ENCODE assay signal across 16 cellular contexts in genomic region chr18:34870916-34871315, GRCh38.
"Had no signal": no experiment of that assay in that cellular context is flagged by ENCODE, and none has a peak within 500 bp of the region (broad histone marks: within the 10 kb centered on the region; RNA-seq: fewer than 3 reads in every experiment).

No MANE protein-coding gene starts in this region.

- H3K4me3 Mint-ChIP-seq: activated CD4-positive, alpha-beta memory T cell treated with anti-CD3 and anti-CD28 coated beads, Interleukin-2, amount 10 ng/mL, durations not matched to agents 7 days and 5 days; central memory CD8-positive, alpha-beta T cell; immature natural killer cell; natural killer cell; T-helper 2 cell treated with Interferon-gamma antibody and Interleukin-4, amounts not matched to agents 5 μg/mL and 100 μg/mL, for 36 hours had no signal

- H3K27ac ChIP-seq: adrenal gland, prostate gland, sigmoid colon, upper lobe of right lung had no signal

- H3K36me3 Mint-ChIP-seq: immature natural killer cell, natural killer cell had no signal

- H3K4me3 ChIP-seq: adrenal gland, mucosa of descending colon, prostate gland, sigmoid colon, upper lobe of right lung had no signal

- H3K27me3 Mint-ChIP-seq: central memory CD8-positive, alpha-beta T cell had no signal

- H3K27me3 ChIP-seq: adrenal gland, sigmoid colon, upper lobe of right lung had no signal

- H3K9me3 ChIP-seq: adrenal gland, mucosa of descending colon, prostate gland, sigmoid colon, upper lobe of right lung had no signal

- DNase-seq: activated CD4-positive, alpha-beta memory T cell treated with anti-CD3 and anti-CD28 coated beads, Interleukin-2, amount 10 ng/mL, durations not matched to agents 7 days and 5 days; activated CD8-positive, alpha-beta memory T cell treated with anti-CD3 and anti-CD28 coated beads, Interleukin-2, amount 50 U/mL, for 48 hours; activated naive CD4-positive, alpha-beta T cell; adrenal gland; erythroblast; left cardiac atrium; mucosa of descending colon; natural killer cell; sigmoid colon; stimulated activated naive CD4-positive, alpha-beta T cell treated with Interleukin-2 at 50 U/mL for 16 hours; SW 1271; upper lobe of right lung had no signal

- H3K9me3 Mint-ChIP-seq: activated CD4-positive, alpha-beta memory T cell treated with anti-CD3 and anti-CD28 coated beads, Interleukin-2, amount 10 ng/mL, durations not matched to agents 7 days and 5 days; central memory CD8-positive, alpha-beta T cell; natural killer cell; T-helper 2 cell treated with Interferon-gamma antibody and Interleukin-4, amounts not matched to agents 5 μg/mL and 100 μg/mL, for 36 hours had no signal

- H3K27ac Mint-ChIP-seq: activated CD4-positive, alpha-beta memory T cell treated with anti-CD3 and anti-CD28 coated beads, Interleukin-2, amount 10 ng/mL, durations not matched to agents 7 days and 5 days; immature natural killer cell; natural killer cell; T-helper 2 cell treated with Interferon-gamma antibody and Interleukin-4, amounts not matched to agents 5 μg/mL and 100 μg/mL, for 36 hours had no signal

- H3K36me3 ChIP-seq: adrenal gland, prostate gland, upper lobe of right lung had no signal

- H3K4me1 ChIP-seq: adrenal gland, prostate gland, upper lobe of right lung had no signal

- H3K4me1 Mint-ChIP-seq: central memory CD8-positive, alpha-beta T cell had no signal
